ENCODE assay signal across 1 cellular context in genomic region chr6:36724514-36725385, GRCh38.
TF ChIP-seq lines count a peak whose summit lies in the region.

No MANE protein-coding gene starts in this region.

TF ChIP-seq in HepG2, 621 proteins besides CTCF, POLR2A, EP300 and RAD21 (continued from another document):
- TF ChIP-seq, protein P1, sequence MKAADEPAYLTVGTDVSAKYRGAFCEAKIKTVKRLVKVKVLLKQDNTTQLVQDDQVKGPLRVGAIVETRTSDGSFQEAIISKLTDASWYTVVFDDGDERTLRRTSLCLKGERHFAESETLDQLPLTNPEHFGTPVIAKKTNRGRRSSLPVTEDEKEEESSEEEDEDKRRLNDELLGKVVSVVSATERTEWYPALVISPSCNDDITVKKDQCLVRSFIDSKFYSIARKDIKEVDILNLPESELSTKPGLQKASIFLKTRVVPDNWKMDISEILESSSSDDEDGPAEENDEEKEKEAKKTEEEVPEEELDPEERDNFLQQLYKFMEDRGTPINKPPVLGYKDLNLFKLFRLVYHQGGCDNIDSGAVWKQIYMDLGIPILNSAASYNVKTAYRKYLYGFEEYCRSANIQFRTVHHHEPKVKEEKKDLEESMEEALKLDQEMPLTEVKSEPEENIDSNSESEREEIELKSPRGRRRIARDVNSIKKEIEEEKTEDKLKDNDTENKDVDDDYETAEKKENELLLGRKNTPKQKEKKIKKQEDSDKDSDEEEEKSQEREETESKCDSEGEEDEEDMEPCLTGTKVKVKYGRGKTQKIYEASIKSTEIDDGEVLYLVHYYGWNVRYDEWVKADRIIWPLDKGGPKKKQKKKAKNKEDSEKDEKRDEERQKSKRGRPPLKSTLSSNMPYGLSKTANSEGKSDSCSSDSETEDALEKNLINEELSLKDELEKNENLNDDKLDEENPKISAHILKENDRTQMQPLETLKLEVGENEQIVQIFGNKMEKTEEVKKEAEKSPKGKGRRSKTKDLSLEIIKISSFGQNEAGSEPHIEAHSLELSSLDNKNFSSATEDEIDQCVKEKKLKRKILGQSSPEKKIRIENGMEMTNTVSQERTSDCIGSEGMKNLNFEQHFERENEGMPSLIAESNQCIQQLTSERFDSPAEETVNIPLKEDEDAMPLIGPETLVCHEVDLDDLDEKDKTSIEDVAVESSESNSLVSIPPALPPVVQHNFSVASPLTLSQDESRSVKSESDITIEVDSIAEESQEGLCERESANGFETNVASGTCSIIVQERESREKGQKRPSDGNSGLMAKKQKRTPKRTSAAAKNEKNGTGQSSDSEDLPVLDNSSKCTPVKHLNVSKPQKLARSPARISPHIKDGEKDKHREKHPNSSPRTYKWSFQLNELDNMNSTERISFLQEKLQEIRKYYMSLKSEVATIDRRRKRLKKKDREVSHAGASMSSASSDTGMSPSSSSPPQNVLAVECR (CRISPR knock-in tag; IDR thresholded peaks at IDR 0.05; ENCODE audit: borderline replicate concordance), result peak; percentile 22; the same call in 1 of the 2 replicates
- no peak for TF ChIP-seq ZNF704 (CRISPR knock-in tag; IDR thresholded peaks at IDR 0.05; ENCODE audit: borderline replicate concordance)
- no peak for TF ChIP-seq TBL1XR1 (IDR thresholded peaks at IDR 0.05; ENCODE audit: borderline replicate concordance, low read length, partially characterized antibody)
- TF ChIP-seq IRF2 (CRISPR knock-in tag; IDR thresholded peaks at IDR 0.05), result 0 out of 2 replicates have a peak, but pooled peaks have one; percentile 18
- TF ChIP-seq, protein P2, sequence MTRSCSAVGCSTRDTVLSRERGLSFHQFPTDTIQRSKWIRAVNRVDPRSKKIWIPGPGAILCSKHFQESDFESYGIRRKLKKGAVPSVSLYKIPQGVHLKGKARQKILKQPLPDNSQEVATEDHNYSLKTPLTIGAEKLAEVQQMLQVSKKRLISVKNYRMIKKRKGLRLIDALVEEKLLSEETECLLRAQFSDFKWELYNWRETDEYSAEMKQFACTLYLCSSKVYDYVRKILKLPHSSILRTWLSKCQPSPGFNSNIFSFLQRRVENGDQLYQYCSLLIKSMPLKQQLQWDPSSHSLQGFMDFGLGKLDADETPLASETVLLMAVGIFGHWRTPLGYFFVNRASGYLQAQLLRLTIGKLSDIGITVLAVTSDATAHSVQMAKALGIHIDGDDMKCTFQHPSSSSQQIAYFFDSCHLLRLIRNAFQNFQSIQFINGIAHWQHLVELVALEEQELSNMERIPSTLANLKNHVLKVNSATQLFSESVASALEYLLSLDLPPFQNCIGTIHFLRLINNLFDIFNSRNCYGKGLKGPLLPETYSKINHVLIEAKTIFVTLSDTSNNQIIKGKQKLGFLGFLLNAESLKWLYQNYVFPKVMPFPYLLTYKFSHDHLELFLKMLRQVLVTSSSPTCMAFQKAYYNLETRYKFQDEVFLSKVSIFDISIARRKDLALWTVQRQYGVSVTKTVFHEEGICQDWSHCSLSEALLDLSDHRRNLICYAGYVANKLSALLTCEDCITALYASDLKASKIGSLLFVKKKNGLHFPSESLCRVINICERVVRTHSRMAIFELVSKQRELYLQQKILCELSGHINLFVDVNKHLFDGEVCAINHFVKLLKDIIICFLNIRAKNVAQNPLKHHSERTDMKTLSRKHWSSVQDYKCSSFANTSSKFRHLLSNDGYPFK (CRISPR knock-in tag; IDR thresholded peaks at IDR 0.05; ENCODE audit: borderline replicate concordance), result no peak
- no peak for TF ChIP-seq NR2F6 (IDR thresholded peaks at IDR 0.05)
- no peak for TF ChIP-seq NR2F6 (CRISPR knock-in tag; IDR thresholded peaks at IDR 0.05)
- TF ChIP-seq ZSCAN22 (CRISPR knock-in tag; IDR thresholded peaks at IDR 0.05), result no peak
- TF ChIP-seq SP1 (IDR thresholded peaks at IDR 0.05), result no peak
- TF ChIP-seq SP1 (CRISPR knock-in tag; IDR thresholded peaks at IDR 0.05), result no peak
- TF ChIP-seq ZKSCAN1 (IDR thresholded peaks at IDR 0.05; ENCODE audit: low read length), result no peak
- no peak for TF ChIP-seq NRL (CRISPR knock-in tag; IDR thresholded peaks at IDR 0.05; ENCODE audit: borderline replicate concordance)
- TF ChIP-seq CCDC6 (CRISPR knock-in tag; IDR thresholded peaks at IDR 0.05), result no peak
- no peak for TF ChIP-seq NR2C2 (CRISPR knock-in tag; IDR thresholded peaks at IDR 0.05; ENCODE audit: borderline replicate concordance)
- no peak for TF ChIP-seq TP53 (CRISPR knock-in tag; conservative IDR thresholded peaks at IDR 0.05)
- TF ChIP-seq, protein P3, sequence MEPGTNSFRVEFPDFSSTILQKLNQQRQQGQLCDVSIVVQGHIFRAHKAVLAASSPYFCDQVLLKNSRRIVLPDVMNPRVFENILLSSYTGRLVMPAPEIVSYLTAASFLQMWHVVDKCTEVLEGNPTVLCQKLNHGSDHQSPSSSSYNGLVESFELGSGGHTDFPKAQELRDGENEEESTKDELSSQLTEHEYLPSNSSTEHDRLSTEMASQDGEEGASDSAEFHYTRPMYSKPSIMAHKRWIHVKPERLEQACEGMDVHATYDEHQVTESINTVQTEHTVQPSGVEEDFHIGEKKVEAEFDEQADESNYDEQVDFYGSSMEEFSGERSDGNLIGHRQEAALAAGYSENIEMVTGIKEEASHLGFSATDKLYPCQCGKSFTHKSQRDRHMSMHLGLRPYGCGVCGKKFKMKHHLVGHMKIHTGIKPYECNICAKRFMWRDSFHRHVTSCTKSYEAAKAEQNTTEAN (CRISPR knock-in tag; conservative IDR thresholded peaks at IDR 0.05), result no peak
- TF ChIP-seq PITX1 (CRISPR knock-in tag; IDR thresholded peaks at IDR 0.05), result no peak
- TF ChIP-seq PHF20 (CRISPR knock-in tag; IDR thresholded peaks at IDR 0.05), result 0 out of 2 replicates have a peak, but pooled peaks have one; percentile 23
- 0 out of 2 replicates have a peak, but pooled peaks have one; percentile 40 for TF ChIP-seq ZSCAN9 (CRISPR knock-in tag; IDR thresholded peaks at IDR 0.05; ENCODE audit: borderline replicate concordance)
- no peak for TF ChIP-seq RNF2 (conservative IDR thresholded peaks at IDR 0.05; ENCODE audit: low read depth)
- TF ChIP-seq ZNF160 (CRISPR knock-in tag; IDR thresholded peaks at IDR 0.05), result no peak
- TF ChIP-seq ZMYM3 (CRISPR knock-in tag; IDR thresholded peaks at IDR 0.05), result no peak
- TF ChIP-seq SALL2 (CRISPR knock-in tag; IDR thresholded peaks at IDR 0.05), result no peak
- no peak for TF ChIP-seq HMGXB4 (CRISPR knock-in tag; IDR thresholded peaks at IDR 0.05; ENCODE audit: borderline replicate concordance in 1 of 2, low read depth in 1 of 2)
- no peak for TF ChIP-seq PAF1 (CRISPR knock-in tag; IDR thresholded peaks at IDR 0.05)
- TF ChIP-seq KLF16 (CRISPR knock-in tag; IDR thresholded peaks at IDR 0.05), result 0 out of 4 replicates have a peak, but pooled peaks of 1 of the 2 experiments have one; percentile 33
- 0 out of 2 replicates have a peak, but pooled peaks have one; percentile 46 for TF ChIP-seq ZNF780A (CRISPR knock-in tag; IDR thresholded peaks at IDR 0.05)
- TF ChIP-seq TMF1 (CRISPR knock-in tag; IDR thresholded peaks at IDR 0.05; ENCODE audit: low read depth), result no peak
- no peak for TF ChIP-seq PRDM4 (CRISPR knock-in tag; IDR thresholded peaks at IDR 0.05; ENCODE audit: borderline replicate concordance)
- TF ChIP-seq, protein P4, sequence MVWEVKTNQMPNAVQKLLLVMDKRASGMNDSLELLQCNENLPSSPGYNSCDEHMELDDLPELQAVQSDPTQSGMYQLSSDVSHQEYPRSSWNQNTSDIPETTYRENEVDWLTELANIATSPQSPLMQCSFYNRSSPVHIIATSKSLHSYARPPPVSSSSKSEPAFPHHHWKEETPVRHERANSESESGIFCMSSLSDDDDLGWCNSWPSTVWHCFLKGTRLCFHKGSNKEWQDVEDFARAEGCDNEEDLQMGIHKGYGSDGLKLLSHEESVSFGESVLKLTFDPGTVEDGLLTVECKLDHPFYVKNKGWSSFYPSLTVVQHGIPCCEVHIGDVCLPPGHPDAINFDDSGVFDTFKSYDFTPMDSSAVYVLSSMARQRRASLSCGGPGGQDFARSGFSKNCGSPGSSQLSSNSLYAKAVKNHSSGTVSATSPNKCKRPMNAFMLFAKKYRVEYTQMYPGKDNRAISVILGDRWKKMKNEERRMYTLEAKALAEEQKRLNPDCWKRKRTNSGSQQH (CRISPR knock-in tag; IDR thresholded peaks at IDR 0.05; ENCODE audit: low read depth), result no peak
- 0 out of 2 replicates have a peak, but pooled peaks have one; percentile 45 for TF ChIP-seq FOXC1 (CRISPR knock-in tag; IDR thresholded peaks at IDR 0.05; ENCODE audit: borderline replicate concordance)
- no peak for TF ChIP-seq PREB (CRISPR knock-in tag; IDR thresholded peaks at IDR 0.05)
- TF ChIP-seq BORCS8-MEF2B (CRISPR knock-in tag; IDR thresholded peaks at IDR 0.05), result no peak
- no peak for TF ChIP-seq FLYWCH1 (CRISPR knock-in tag; IDR thresholded peaks at IDR 0.05)
- TF ChIP-seq MTA1 (CRISPR knock-in tag; IDR thresholded peaks at IDR 0.05; ENCODE audit: borderline replicate concordance), result no peak
- TF ChIP-seq, protein P5, sequence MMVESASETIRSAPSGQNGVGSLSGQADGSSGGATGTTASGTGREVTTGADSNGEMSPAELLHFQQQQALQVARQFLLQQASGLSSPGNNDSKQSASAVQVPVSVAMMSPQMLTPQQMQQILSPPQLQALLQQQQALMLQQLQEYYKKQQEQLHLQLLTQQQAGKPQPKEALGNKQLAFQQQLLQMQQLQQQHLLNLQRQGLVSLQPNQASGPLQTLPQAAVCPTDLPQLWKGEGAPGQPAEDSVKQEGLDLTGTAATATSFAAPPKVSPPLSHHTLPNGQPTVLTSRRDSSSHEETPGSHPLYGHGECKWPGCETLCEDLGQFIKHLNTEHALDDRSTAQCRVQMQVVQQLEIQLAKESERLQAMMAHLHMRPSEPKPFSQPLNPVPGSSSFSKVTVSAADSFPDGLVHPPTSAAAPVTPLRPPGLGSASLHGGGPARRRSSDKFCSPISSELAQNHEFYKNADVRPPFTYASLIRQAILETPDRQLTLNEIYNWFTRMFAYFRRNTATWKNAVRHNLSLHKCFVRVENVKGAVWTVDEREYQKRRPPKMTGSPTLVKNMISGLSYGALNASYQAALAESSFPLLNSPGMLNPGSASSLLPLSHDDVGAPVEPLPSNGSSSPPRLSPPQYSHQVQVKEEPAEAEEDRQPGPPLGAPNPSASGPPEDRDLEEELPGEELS (CRISPR knock-in tag; IDR thresholded peaks at IDR 0.05), result no peak
- TF ChIP-seq ZNF33A (CRISPR knock-in tag; IDR thresholded peaks at IDR 0.05; ENCODE audit: borderline replicate concordance), result no peak
- TF ChIP-seq AKAP8 (CRISPR knock-in tag; IDR thresholded peaks at IDR 0.05), result no peak
- no peak for TF ChIP-seq SIX1 (CRISPR knock-in tag; IDR thresholded peaks at IDR 0.05; ENCODE audit: borderline replicate concordance)
- no peak for TF ChIP-seq SMARCC2 (IDR thresholded peaks at IDR 0.05)
- no peak for TF ChIP-seq GTF3A (CRISPR knock-in tag; conservative IDR thresholded peaks at IDR 0.05)
- TF ChIP-seq IRX3 (CRISPR knock-in tag; IDR thresholded peaks at IDR 0.05; ENCODE audit: borderline replicate concordance, low read depth), result no peak
- TF ChIP-seq ZFP36 (IDR thresholded peaks at IDR 0.05; ENCODE audit: borderline replicate concordance, low read depth, low read length, partially characterized antibody), result no peak
TF ChIP-seq in HepG2: peak in this region for 30.
